In genomic region chr12:76020281-76020680, GRCh38 we compare ENCODE assay signal across 1 cellular context.
TF ChIP-seq lines count a peak whose summit lies in the region.

No MANE protein-coding gene starts in this region.

TF ChIP-seq in GM12878, 131 proteins besides CTCF, POLR2A, EP300 and RAD21 (continued from another document):
- TF ChIP-seq, protein P1, sequence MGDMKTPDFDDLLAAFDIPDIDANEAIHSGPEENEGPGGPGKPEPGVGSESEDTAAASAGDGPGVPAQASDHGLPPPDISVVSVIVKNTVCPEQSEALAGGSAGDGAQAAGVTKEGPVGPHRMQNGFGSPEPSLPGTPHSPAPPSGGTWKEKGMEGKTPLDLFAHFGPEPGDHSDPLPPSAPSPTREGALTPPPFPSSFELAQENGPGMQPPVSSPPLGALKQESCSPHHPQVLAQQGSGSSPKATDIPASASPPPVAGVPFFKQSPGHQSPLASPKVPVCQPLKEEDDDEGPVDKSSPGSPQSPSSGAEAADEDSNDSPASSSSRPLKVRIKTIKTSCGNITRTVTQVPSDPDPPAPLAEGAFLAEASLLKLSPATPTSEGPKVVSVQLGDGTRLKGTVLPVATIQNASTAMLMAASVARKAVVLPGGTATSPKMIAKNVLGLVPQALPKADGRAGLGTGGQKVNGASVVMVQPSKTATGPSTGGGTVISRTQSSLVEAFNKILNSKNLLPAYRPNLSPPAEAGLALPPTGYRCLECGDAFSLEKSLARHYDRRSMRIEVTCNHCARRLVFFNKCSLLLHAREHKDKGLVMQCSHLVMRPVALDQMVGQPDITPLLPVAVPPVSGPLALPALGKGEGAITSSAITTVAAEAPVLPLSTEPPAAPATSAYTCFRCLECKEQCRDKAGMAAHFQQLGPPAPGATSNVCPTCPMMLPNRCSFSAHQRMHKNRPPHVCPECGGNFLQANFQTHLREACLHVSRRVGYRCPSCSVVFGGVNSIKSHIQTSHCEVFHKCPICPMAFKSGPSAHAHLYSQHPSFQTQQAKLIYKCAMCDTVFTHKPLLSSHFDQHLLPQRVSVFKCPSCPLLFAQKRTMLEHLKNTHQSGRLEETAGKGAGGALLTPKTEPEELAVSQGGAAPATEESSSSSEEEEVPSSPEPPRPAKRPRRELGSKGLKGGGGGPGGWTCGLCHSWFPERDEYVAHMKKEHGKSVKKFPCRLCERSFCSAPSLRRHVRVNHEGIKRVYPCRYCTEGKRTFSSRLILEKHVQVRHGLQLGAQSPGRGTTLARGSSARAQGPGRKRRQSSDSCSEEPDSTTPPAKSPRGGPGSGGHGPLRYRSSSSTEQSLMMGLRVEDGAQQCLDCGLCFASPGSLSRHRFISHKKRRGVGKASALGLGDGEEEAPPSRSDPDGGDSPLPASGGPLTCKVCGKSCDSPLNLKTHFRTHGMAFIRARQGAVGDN (IDR thresholded peaks at IDR 0.05) = no peak
- TF ChIP-seq, protein P2, sequence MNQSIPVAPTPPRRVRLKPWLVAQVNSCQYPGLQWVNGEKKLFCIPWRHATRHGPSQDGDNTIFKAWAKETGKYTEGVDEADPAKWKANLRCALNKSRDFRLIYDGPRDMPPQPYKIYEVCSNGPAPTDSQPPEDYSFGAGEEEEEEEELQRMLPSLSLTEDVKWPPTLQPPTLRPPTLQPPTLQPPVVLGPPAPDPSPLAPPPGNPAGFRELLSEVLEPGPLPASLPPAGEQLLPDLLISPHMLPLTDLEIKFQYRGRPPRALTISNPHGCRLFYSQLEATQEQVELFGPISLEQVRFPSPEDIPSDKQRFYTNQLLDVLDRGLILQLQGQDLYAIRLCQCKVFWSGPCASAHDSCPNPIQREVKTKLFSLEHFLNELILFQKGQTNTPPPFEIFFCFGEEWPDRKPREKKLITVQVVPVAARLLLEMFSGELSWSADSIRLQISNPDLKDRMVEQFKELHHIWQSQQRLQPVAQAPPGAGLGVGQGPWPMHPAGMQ (IDR thresholded peaks at IDR 0.05; ENCODE audit: borderline replicate concordance) = no peak
- 0 out of 2 replicates have a peak, but pooled peaks have one; percentile 12 for TF ChIP-seq CREM (IDR thresholded peaks at IDR 0.05; ENCODE audit: low read depth)
- peak; percentile 33; the same call in 1 of the 2 replicates for TF ChIP-seq GABPA (IDR thresholded peaks at IDR 0.05; ENCODE audit: low read depth)
- TF ChIP-seq ASH2L (IDR thresholded peaks at IDR 0.05; ENCODE audit: borderline replicate concordance, low read depth) = no peak
- TF ChIP-seq MXI1 (IDR thresholded peaks at IDR 0.05; ENCODE audit: low read depth, low read length) = no peak
- no peak for TF ChIP-seq CEBPB (IDR thresholded peaks at IDR 0.05; ENCODE audit: borderline replicate concordance in 1 of 2, low read depth in 2 of 2, low read length in 2 of 2)
